ENCODE assay signal across 18 cellular contexts in the genomic region with DNA sequence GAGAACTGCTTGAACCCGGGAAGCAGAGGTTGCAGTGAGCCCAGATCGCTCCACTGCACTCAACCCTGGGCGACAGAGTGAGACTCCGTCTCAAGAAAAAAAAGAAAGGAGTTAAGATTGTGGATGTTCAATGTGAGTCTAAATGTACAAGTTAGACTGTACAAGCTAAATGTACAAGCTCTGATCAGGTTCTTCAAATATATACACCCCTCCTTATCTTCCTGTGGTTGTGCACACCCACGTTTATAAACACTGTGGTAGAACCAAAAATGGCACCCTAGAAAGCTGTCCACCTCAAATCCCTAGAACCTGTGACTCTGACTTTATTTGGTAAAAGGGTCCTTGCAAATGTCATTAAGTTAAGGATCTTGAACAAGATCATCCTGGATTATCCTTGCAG.
"Had no signal": no experiment of that assay in that cellular context is flagged by ENCODE, and none has a peak within 500 bp of the region (broad histone marks: within the 10 kb centered on the region; RNA-seq: fewer than 3 reads in every experiment).

No MANE protein-coding gene starts in this region.

- DNase-seq: cortex of kidney; dorsolateral prefrontal cortex; effector CD8-positive, alpha-beta T cell; heart left ventricle; hippocampal formation; kidney glomerular epithelial cell; mucosa of descending colon; naive thymus-derived CD8-positive, alpha-beta T cell; posterior cingulate gyrus; sigmoid colon; stimulated activated CD4-positive, alpha-beta T cell treated with anti-CD3 and anti-CD28 coated beads, Interleukin-12 subunit alpha, Interleukin-12 subunit beta, amount 100 ng/mL, for 4 hours; stimulated activated naive CD4-positive, alpha-beta T cell; stomach; substantia nigra; transverse colon had no signal

- H3K27me3 ChIP-seq: dorsolateral prefrontal cortex, heart left ventricle, neutrophil, sigmoid colon, stomach, transverse colon had no signal

- H3K4me3 Mint-ChIP-seq: naive thymus-derived CD8-positive, alpha-beta T cell had no signal

- H3K36me3 ChIP-seq: heart left ventricle, neutrophil, sigmoid colon, stomach, thoracic aorta, transverse colon had no signal

- H3K27me3 Mint-ChIP-seq: naive thymus-derived CD8-positive, alpha-beta T cell had no signal

- H3K4me3 ChIP-seq: dorsolateral prefrontal cortex, heart left ventricle, mucosa of descending colon, sigmoid colon, skin epidermis, stomach, thoracic aorta, transverse colon had no signal

- H3K27ac ChIP-seq: dorsolateral prefrontal cortex, heart left ventricle, neutrophil, sigmoid colon, stomach, thoracic aorta, transverse colon had no signal

- H3K4me1 ChIP-seq: heart left ventricle, sigmoid colon had no signal

- H3K36me3 Mint-ChIP-seq: naive thymus-derived CD8-positive, alpha-beta T cell had no signal

- H3K9me3 ChIP-seq: heart left ventricle, mucosa of descending colon, neutrophil, sigmoid colon, stomach, thoracic aorta, transverse colon had no signal

- ATAC-seq: heart left ventricle; mucosa of descending colon; naive thymus-derived CD8-positive, alpha-beta T cell had no signal
